In genomic region chr1:18956189-18957135, GRCh38 we compare ENCODE assay signal across 8 cellular contexts. TPM values are rescaled to one million over a fixed set of nuclear protein-coding genes. Genes with fewer than 3 reads are reported as not detected.
A peak's percentile ranks its signal among the peaks of the same experiment; 100 is the strongest.
DNase-seq lines count a peak whose midpoint lies in the region; ATAC-seq, FAIRE-seq and TF ChIP-seq lines count a peak whose summit lies in the region.

Gene IFFO2, minus strand, starts transcription at chr1:18956676. Its CDS starts 344 bp downstream, at chr1:18956332.

- H3K4me1 ChIP-seq in PC-3 (ENCODE audit: insufficient read depth, low read length) = peaks cover 35% of the 10 kb centered on the region
- peaks cover 21 to 38% of the 10 kb centered on the region in 2 donors for H3K4me1 ChIP-seq in mucosa of rectum (ENCODE audit: control insufficient read depth in 2 of 2, insufficient read depth in 2 of 2, low read length in 2 of 2)

- H3K79me2 ChIP-seq in PC-3 (ENCODE audit: low read length) = peaks cover 46% of the 10 kb centered on the region

- H3K36me3 ChIP-seq in PC-3 (ENCODE audit: low read depth, low read length) = peaks cover 8% of the 10 kb centered on the region; the same call in 1 of the 2 replicates
- H3K36me3 ChIP-seq in mucosa of rectum (ENCODE audit: control insufficient read depth in 2 of 2, insufficient read depth in 2 of 2, low read length in 2 of 2) = no peaks in the 10 kb centered on the region

- no TSS peak for BruUV-seq in PC-3 (replicated peaks; lab: Mats Ljungman, UMichigan)

- H4K20me1 ChIP-seq in PC-3 (ENCODE audit: low read length) = peaks cover 40% of the 10 kb centered on the region

- peak within 1 kb of the TSS; percentile 72 for H3K9ac ChIP-seq in PC-3 (ENCODE audit: low read length)
- peak within 1 kb of the TSS; percentile 72 to 75 for H3K9ac ChIP-seq in mucosa of rectum (ENCODE audit: low read depth in 1 of 2, low read length in 2 of 2)

- peak; percentile 63 for ATAC-seq in GM21381 (IDR thresholded peaks at IDR 0.05; ENCODE audit: unreplicated experiment)
- ATAC-seq in PC-3 = peak; percentile 82

- POLR2A ChIA-PET in PC-3 (lab: Charles Lee; ENCODE audit: unreplicated experiment) = interaction anchor here (0.5 to 1.1 kb wide), 3 partner anchors 33 to 78 kb away, joined by 4 to 5 read pairs (median 4); no protein-coding TSS in a partner anchor

- peak; percentile 88 for FAIRE-seq in HTR-8/SVneo (lab: Jason Lieb, UNC)

- H2AFZ ChIP-seq in PC-3 (ENCODE audit: low read length) = peak within 1 kb of the TSS; percentile 96

- H3K4me3 ChIP-seq in PC-3 (ENCODE audit: low read length) (peak within 1 kb of the TSS; percentile 99), epithelial cell of proximal tubule (ENCODE audit: low read depth, low read length) (peak within 1 kb of the TSS; percentile 76), mucosa of rectum (ENCODE audit: low read length in 2 of 2) (peak within 1 kb of the TSS; percentile 68 to 75)

- H3K9me2 ChIP-seq in PC-3 (replicated peaks; ENCODE audit: low read length) = no peaks in the 10 kb centered on the region

- H3F3A ChIP-seq in PC-3 (ENCODE audit: low read length, unreplicated experiment) = no peaks in the 10 kb centered on the region

- TF ChIP-seq CTCF in PC-3 (conservative IDR thresholded peaks at IDR 0.05; ENCODE audit: low read depth, low read length) (no peak), epithelial cell of proximal tubule (conservative IDR thresholded peaks at IDR 0.05; ENCODE audit: low read depth, low read length) (no peak)

- DNase-seq in D341Med (ENCODE audit: low spot score) = peak; percentile 99
- DNase-seq in HTR-8/SVneo (ENCODE audit: insufficient read length, low spot score) = peak; percentile 95
- DNase-seq in PC-3 = peak; percentile 97
- peak; percentile 100 for DNase-seq in activated T-cell treated with anti-CD3 and anti-CD28 coated beads, Interleukin-2, amount 50 U/mL, for 1 hour
- no peak for DNase-seq in epithelial cell of proximal tubule (ENCODE audit: low read depth)
- peak; percentile 99 for DNase-seq in stimulated activated CD8-positive, alpha-beta memory T cell treated with anti-CD3 and anti-CD28 coated beads, Interleukin-4, amount 100 ng/mL, for 24 hours (ENCODE audit: low read depth)

- H3K27ac ChIP-seq in PC-3 (ENCODE audit: low read length) (no peak within 1 kb of the TSS; the same call in 1 of the 2 replicates), mucosa of rectum (ENCODE audit: low read depth in 2 of 2, low read length in 2 of 2) (peak within 1 kb of the TSS; percentile 12 to 38)

- peak within 1 kb of the TSS; percentile 99 for H3K4me2 ChIP-seq in PC-3 (ENCODE audit: low read length)

- intact Hi-C loops in PC-3 (cut with micrococcal nuclease) = loop anchor here (2.0 to 5.0 kb wide), 2 partner anchors 54 kb away; partner anchors contain the start of gene ALDH4A1

- H3K9me3 ChIP-seq in PC-3 (ENCODE audit: low read length) = no peaks in the 10 kb centered on the region
- H3K9me3 ChIP-seq in mucosa of rectum (ENCODE audit: control insufficient read depth in 2 of 2, low read length in 2 of 2) = no peaks in the 10 kb centered on the region

- CTCF ChIA-PET in PC-3 (lab: Charles Lee) = interaction anchor here (0.7 to 2.2 kb wide), 4 partner anchors 30 to 1294 kb away, joined by 3 to 9 read pairs (median 6); no protein-coding TSS in a partner anchor

- H3K27me3 ChIP-seq in PC-3 (ENCODE audit: low read length) = no peaks in the 10 kb centered on the region
- H3K27me3 ChIP-seq in mucosa of rectum (ENCODE audit: control insufficient read depth in 2 of 2, insufficient read depth in 2 of 2, low read length in 2 of 2) = no peaks in the 10 kb centered on the region

RNA-seq across cellular contexts. Expression of gene IFFO2, which starts in this region (rescaled TPM):
- 30.7 and 55.2 TPM in 2 replicates for total RNA-seq in PC-3 (2014; rRNA removed)
- 61.8 and 107 TPM in 2 replicates for total RNA-seq in epithelial cell of proximal tubule
